ENCODE assay signal across 24 cellular contexts in the genomic region with DNA sequence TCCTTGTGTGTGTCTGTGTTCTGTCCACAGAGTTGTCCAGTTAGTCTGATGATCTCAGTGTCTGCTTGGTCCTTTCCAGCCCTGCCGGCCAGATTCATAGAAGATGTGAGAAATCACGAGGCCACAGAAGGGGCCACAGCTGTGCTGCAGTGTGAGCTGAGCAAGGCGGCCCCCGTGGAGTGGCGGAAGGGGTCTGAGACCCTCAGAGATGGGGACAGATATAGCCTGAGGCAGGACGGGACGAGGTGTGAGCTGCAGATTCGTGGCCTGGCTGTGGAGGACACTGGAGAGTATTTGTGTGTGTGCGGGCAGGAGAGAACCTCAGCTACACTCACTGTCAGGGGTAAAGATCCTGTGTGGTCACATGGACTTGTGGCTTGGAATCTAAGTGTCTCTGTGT.
"Had no signal": no experiment of that assay in that cellular context is flagged by ENCODE, and none has a peak within 500 bp of the region (broad histone marks: within the 10 kb centered on the region; RNA-seq: fewer than 3 reads in every experiment).

No MANE protein-coding gene starts in this region.

- DNase-seq: activated CD4-positive, alpha-beta memory T cell treated with anti-CD3 and anti-CD28 coated beads for 36 hours; activated CD4-positive, alpha-beta T cell treated with anti-CD3 and anti-CD28 coated beads, Interleukin-2, amount 10 ng/mL, durations not matched to agents 24 days and 14 days; activated CD4-positive, CD25-positive, alpha-beta regulatory T cell treated with anti-CD3 and anti-CD28 coated beads, Interleukin-2, amount 50 U/mL, for 72 hours; activated CD8-positive, alpha-beta memory T cell treated with anti-CD3 and anti-CD28 coated beads, Interleukin-2, amount 50 U/mL, for 4 hours; dermis blood vessel endothelial cell; effector CD4-positive, alpha-beta T cell; hippocampal formation; mesendoderm; nephron progenitor cell; retina; stimulated activated naive CD4-positive, alpha-beta T cell; T-helper 17 cell; T1000 had no signal

- H3K27ac Mint-ChIP-seq: activated CD4-positive, alpha-beta memory T cell treated with anti-CD3 and anti-CD28 coated beads for 36 hours; activated CD4-positive, alpha-beta T cell treated with anti-CD3 and anti-CD28 coated beads, Interleukin-2, amount 10 ng/mL, durations not matched to agents 24 days and 14 days; activated naive CD4-positive, alpha-beta T cell treated with anti-CD3 and anti-CD28 coated beads, Interleukin-2, amount 50 U/mL, for 72 hours; activated T-helper 1 cell treated with anti-CD3 and anti-CD28 coated beads, Interleukin-12 subunit alpha, Interleukin-12 subunit beta, Interleukin-2, Interleukin-4 antibody, amounts not matched to agents 30 ng/mL and 10 ng/mL and 1 ng/mL, durations not matched to agents 14 hours and 24 hours and 36 hours; T-helper 17 cell had no signal

- H3K4me1 ChIP-seq: breast epithelium, pancreas, prostate gland, tibial nerve, uterus had no signal

- H3K4me3 ChIP-seq: breast epithelium, lung, mucosa of descending colon, pancreas, prostate gland, tibial nerve, uterus had no signal

- H3K4me1 Mint-ChIP-seq: activated CD4-positive, alpha-beta T cell treated with anti-CD3 and anti-CD28 coated beads, Interleukin-2, amount 10 ng/mL, durations not matched to agents 24 days and 14 days; T-helper 17 cell had no signal

- ATAC-seq: activated naive CD4-positive, alpha-beta T cell treated with anti-CD3 and anti-CD28 coated beads, Interleukin-2, amount 50 U/mL, for 72 hours; left colon; mucosa of descending colon; pancreas; T-helper 17 cell had no signal

- H3K4me3 Mint-ChIP-seq: activated CD4-positive, alpha-beta memory T cell treated with anti-CD3 and anti-CD28 coated beads for 36 hours; activated CD4-positive, alpha-beta T cell treated with anti-CD3 and anti-CD28 coated beads, Interleukin-2, amount 10 ng/mL, durations not matched to agents 24 days and 14 days; activated T-helper 1 cell treated with anti-CD3 and anti-CD28 coated beads, Interleukin-12 subunit alpha, Interleukin-12 subunit beta, Interleukin-2, Interleukin-4 antibody, amounts not matched to agents 30 ng/mL and 10 ng/mL and 1 ng/mL, durations not matched to agents 14 hours and 24 hours and 36 hours; nephron progenitor cell; T-helper 17 cell had no signal

- H3K27ac ChIP-seq: breast epithelium, neutrophil, pancreas, prostate gland, tibial nerve, uterus had no signal

- H3K9me3 ChIP-seq: pancreas, prostate gland had no signal

- H3K27me3 Mint-ChIP-seq: activated CD4-positive, alpha-beta memory T cell treated with anti-CD3 and anti-CD28 coated beads for 36 hours; activated CD4-positive, alpha-beta T cell treated with anti-CD3 and anti-CD28 coated beads, Interleukin-2, amount 10 ng/mL, durations not matched to agents 24 days and 14 days; T-helper 17 cell had no signal

- H3K27me3 ChIP-seq: breast epithelium, neutrophil, pancreas, tibial nerve, uterus had no signal

- H3K36me3 ChIP-seq: breast epithelium, neutrophil, pancreas, prostate gland, uterus had no signal
